29 cellular contexts compared by ENCODE assay signal in genomic region chr5:136924490-136924889, GRCh38.
A peak's percentile ranks its signal among the peaks of the same experiment; 100 is the strongest.
DNase-seq lines count a peak whose midpoint lies in the region; FAIRE-seq and TF ChIP-seq lines count a peak whose summit lies in the region.
"Had no signal": no experiment of that assay in that cellular context is flagged by ENCODE, and none has a peak within 500 bp of the region (broad histone marks: within the 10 kb centered on the region; RNA-seq: fewer than 3 reads in every experiment).

No MANE protein-coding gene starts in this region.

- no peak overlapping the region for H4K8ac ChIP-seq in H1 (ENCODE audit: extremely low read depth, insufficient read depth, low read length)

- TF ChIP-seq CTCF in H1 (IDR thresholded peaks at IDR 0.05; ENCODE audit: control extremely low read depth in 1 of 3, insufficient read depth in 1 of 3, low read depth in 1 of 3, low read length in 3 of 3) (no peak), neural progenitor cell (IDR thresholded peaks at IDR 0.05) (no peak)

- H4K91ac ChIP-seq in H1 (replicated peaks; ENCODE audit: insufficient read length, low read length) = no peak overlapping the region

- H3K4me2 ChIP-seq in H1 (ENCODE audit: insufficient read depth in 1 of 2, low read depth in 2 of 2, low read length in 2 of 2) = no peak overlapping the region; a peak in 1 of 4 replicates
- no peak overlapping the region for H3K4me2 ChIP-seq in neural progenitor cell
- H3K4me2 ChIP-seq: BLaER1 had no signal

- DNase-seq in H7 (peak; percentile 21), H1 (ENCODE audit: low read depth in 1 of 2, low spot score in 2 of 2) (no peak), iPS DF 19.7 (ENCODE audit: low read depth, low spot score) (peak; percentile 17), neural progenitor cell (ENCODE audit: low spot score) (peak; percentile 7), NCI-H345 (lab: John Stamatoyannopoulos, UW) (no peak), medulla oblongata (ENCODE audit: extremely low spot score) (no peak)
- no peak for DNase-seq in activated CD8-positive, alpha-beta memory T cell treated with anti-CD3 and anti-CD28 coated beads for 24 hours
- no peak for DNase-seq in activated CD4-positive, CD25-positive, alpha-beta regulatory T cell treated with anti-CD3 and anti-CD28 coated beads, Interleukin-2, amount 50 U/mL, for 72 hours
- DNase-seq: 8988T; ACHN; BE2C; C1 segment of cervical spinal cord; CD4-positive, alpha-beta memory T cell; CD4-positive, CD25-positive, alpha-beta regulatory T cell; CD8-positive, alpha-beta memory T cell; COR-L47; DMS 273 treated with DMSO at 0.1 percent for 48 hours; DMS153; DMS53; DMS79; DND-41; EL; GDM1 had no signal

- peaks cover 6% of the 10 kb centered on the region for H3K27me3 Mint-ChIP-seq in neural progenitor cell (ENCODE audit: insufficient read depth, low read depth)
- H3K27me3 Mint-ChIP-seq: CD4-positive, alpha-beta memory T cell; CD4-positive, CD25-positive, alpha-beta regulatory T cell; CD8-positive, alpha-beta memory T cell had no signal

- no peak overlapping the region for H2BK5ac ChIP-seq in H1 (ENCODE audit: low read depth, low read length)

- H3K4ac ChIP-seq in H1 (replicated peaks; ENCODE audit: insufficient read length, low read depth, low read length) = no peak overlapping the region

- H3K27ac Mint-ChIP-seq in neural progenitor cell = no peak overlapping the region
- H3K27ac Mint-ChIP-seq: CD14-positive monocyte; CD4-positive, alpha-beta memory T cell; CD4-positive, CD25-positive, alpha-beta regulatory T cell; CD8-positive, alpha-beta memory T cell had no signal

- no peak overlapping the region for H3K23ac ChIP-seq in H1 (ENCODE audit: insufficient read length)

- FAIRE-seq in H1 (lab: Jason Lieb, UNC) = no peak
- FAIRE-seq: A204.1, GM12878, GM12892, GM18507 had no signal

- no peak overlapping the region for H2BK120ac ChIP-seq in H1 (replicated peaks; ENCODE audit: low read depth, low read length)

- no peak overlapping the region for H2BK15ac ChIP-seq in H1 (ENCODE audit: low read length)

- no peaks in the 10 kb centered on the region for H3K79me1 ChIP-seq in H1 (ENCODE audit: low read depth, low read length)

- TF ChIP-seq RAD21 in H1 (IDR thresholded peaks at IDR 0.05 in 1 of 2, conservative IDR thresholded peaks at IDR 0.05 in 1 of 2; ENCODE audit: low read depth in 2 of 2, low read length in 2 of 2) = no peak

- H3K36me3 ChIP-seq in H7 (replicated peaks; ENCODE audit: control insufficient read depth, insufficient read depth, low read length) = no peaks in the 10 kb centered on the region
- H3K36me3 ChIP-seq in H1 (ENCODE audit: control insufficient read depth in 2 of 4, insufficient read depth in 4 of 4, low read length in 3 of 4) = no peaks in the 10 kb centered on the region
- no peaks in the 10 kb centered on the region for H3K36me3 ChIP-seq in neural progenitor cell
- H3K36me3 ChIP-seq: BE2C, BLaER1 had no signal

- H3K9me3 Mint-ChIP-seq in neural progenitor cell = no peaks in the 10 kb centered on the region

- no peak overlapping the region for H3K14ac ChIP-seq in H1 (ENCODE audit: insufficient read length)

- H3K9me3 ChIP-seq in H1 (ENCODE audit: insufficient read depth in 2 of 2, low read depth in 1 of 2, low read length in 1 of 2) (no peaks in the 10 kb centered on the region), neural progenitor cell (ENCODE audit: low read depth) (no peaks in the 10 kb centered on the region)
- H3K9me3 ChIP-seq: BE2C, BLaER1 had no signal

- H3K36me3 Mint-ChIP-seq in neural progenitor cell = no peaks in the 10 kb centered on the region
- H3K36me3 Mint-ChIP-seq: CD14-positive monocyte; CD4-positive, alpha-beta memory T cell; CD4-positive, CD25-positive, alpha-beta regulatory T cell had no signal

- H3K18ac ChIP-seq in H1 (ENCODE audit: extremely low read depth, low read length) = no peak overlapping the region

- no peaks in the 10 kb centered on the region for H3F3A ChIP-seq in neural progenitor cell (ENCODE audit: low read depth)

- H3K4me1 ChIP-seq in H1 (replicated peaks in 1 of 4; ENCODE audit: control insufficient read depth in 3 of 4, insufficient read depth in 4 of 4, low read length in 3 of 4) = peaks cover 0 to 5% (median 2%) of the 10 kb centered on the region in 4 experiments; a peak in 1 of 7 replicates
- H3K4me1 ChIP-seq in neural progenitor cell = no peaks in the 10 kb centered on the region
- H3K4me1 ChIP-seq: BE2C, BLaER1 had no signal

- no peaks in the 10 kb centered on the region for H3K23me2 ChIP-seq in H1 (ENCODE audit: low read depth, low read length)

- H2AFZ ChIP-seq in H1 (ENCODE audit: low read length) (0 out of 2 replicates have a peak overlapping the region, but pooled peaks have one; percentile 62), neural progenitor cell (replicated peaks) (no peak overlapping the region)

- H3K27me3 ChIP-seq in H7 (ENCODE audit: control insufficient read depth, insufficient read depth, low read length) (no peaks in the 10 kb centered on the region), H1 (replicated peaks in 1 of 4; ENCODE audit: control insufficient read depth in 3 of 4, extremely low read depth in 1 of 4, insufficient read depth in 3 of 4, low read length in 3 of 4) (peaks cover 0 to 1% (median 0%) of the 10 kb centered on the region in 4 experiments; a peak in 1 of 7 replicates), neural progenitor cell (no peaks in the 10 kb centered on the region)
- H3K27me3 ChIP-seq: BE2C, BLaER1 had no signal

- no peaks in the 10 kb centered on the region for H4K20me1 ChIP-seq in H1 (replicated peaks in 1 of 2; ENCODE audit: control insufficient read depth in 1 of 2, insufficient read depth in 2 of 2, low read length in 2 of 2)
- no peaks in the 10 kb centered on the region for H4K20me1 ChIP-seq in neural progenitor cell (ENCODE audit: low read depth)
- H4K20me1 ChIP-seq: BLaER1 had no signal

- no peak for TF ChIP-seq EP300 in H1 (IDR thresholded peaks at IDR 0.05; ENCODE audit: borderline replicate concordance in 1 of 2, low read depth in 2 of 2, low read length in 2 of 2)

- WGBS in H1 (ENCODE audit: extremely low coverage in 1 of 2, insufficient coverage in 1 of 2, insufficient read length in 1 of 2, insufficient replicate concordance in 2 of 2, low coverage in 1 of 2, low lambda C conversion rate in 2 of 2, missing lambda C conversion rate in 1 of 2), 2 experiments = 43% methylated on average over 1 of the region's 1 CpG; no CpG with 5 or more reads in 1 of the 2 experiments

- POLR2A ChIA-PET in H1 (lab: Charles Lee; ENCODE audit: partially characterized antibody) = no interaction called here

- H2BK20ac ChIP-seq in H1 (ENCODE audit: low read length) = no peak overlapping the region

- H3K56ac ChIP-seq in H1 (replicated peaks; ENCODE audit: insufficient read length, low read depth, low read length) = no peak overlapping the region

- no peak overlapping the region for H2AK5ac ChIP-seq in H1 (ENCODE audit: low read depth, low read length)

- no peak overlapping the region for H2BK12ac ChIP-seq in H1 (ENCODE audit: low read depth, low read length)

- CTCF ChIA-PET in H1 (lab: Charles Lee; ENCODE audit: partially characterized antibody) = no interaction called here

- no peak overlapping the region for H3K4me3 Mint-ChIP-seq in neural progenitor cell
- H3K4me3 Mint-ChIP-seq: CD14-positive monocyte; CD4-positive, alpha-beta memory T cell; CD4-positive, CD25-positive, alpha-beta regulatory T cell; CD8-positive, alpha-beta memory T cell had no signal

- no peak for TF ChIP-seq POLR2A in H1 (IDR thresholded peaks at IDR 0.05; ENCODE audit: control extremely low read depth in 1 of 2, low read depth in 2 of 2, low read length in 2 of 2)

- H3K27ac ChIP-seq in H1 (ENCODE audit: low read depth, low read length) = no peak overlapping the region
- H3K27ac ChIP-seq in neural progenitor cell = no peak overlapping the region
- H3K27ac ChIP-seq: BLaER1 had no signal

- H3K4me3 ChIP-seq in H7 (ENCODE audit: insufficient read depth, low read depth, low read length) = no peak overlapping the region
- H3K4me3 ChIP-seq in H1 (ENCODE audit: extremely low read depth in 1 of 4, insufficient read depth in 2 of 4, low read depth in 3 of 4, low read length in 4 of 4) = no peak overlapping the region
- H3K4me3 ChIP-seq in neural progenitor cell = no peak overlapping the region
- H3K4me3 ChIP-seq: BLaER1, GM12878 had no signal

- H3K9ac ChIP-seq in H1 (replicated peaks in 1 of 4; ENCODE audit: extremely low read depth in 1 of 4, low read depth in 3 of 4, low read length in 3 of 4) = no peak overlapping the region
- H3K9ac ChIP-seq in neural progenitor cell = no peak overlapping the region
- H3K9ac ChIP-seq: BLaER1 had no signal

- no peaks in the 10 kb centered on the region for H3K79me2 ChIP-seq in H1 (ENCODE audit: control insufficient read depth in 1 of 2, insufficient read depth in 2 of 2, low read length in 2 of 2)
- H3K79me2 ChIP-seq in neural progenitor cell (ENCODE audit: low read depth) = no peaks in the 10 kb centered on the region

- no peak overlapping the region for H4K5ac ChIP-seq in H1 (ENCODE audit: insufficient read length, low read depth, low read length)

- H3K4me1 Mint-ChIP-seq in neural progenitor cell = no peaks in the 10 kb centered on the region
- H3K4me1 Mint-ChIP-seq: CD14-positive monocyte; CD4-positive, alpha-beta memory T cell; CD4-positive, CD25-positive, alpha-beta regulatory T cell; CD8-positive, alpha-beta memory T cell had no signal

TF ChIP-seq in H1, 55 proteins besides CTCF, POLR2A, EP300 and RAD21 (continues in another document):
- TF ChIP-seq BCL11A (IDR thresholded peaks at IDR 0.05; ENCODE audit: low read depth in 2 of 2, low read length in 2 of 2) = no peak
- no peak for TF ChIP-seq YY1 (IDR thresholded peaks at IDR 0.05; ENCODE audit: low read depth, low read length)
- TF ChIP-seq CEBPB (IDR thresholded peaks at IDR 0.05; ENCODE audit: low read depth, low read length) = no peak
- no peak for TF ChIP-seq CHD1 (IDR thresholded peaks at IDR 0.05; ENCODE audit: low read depth, low read length)
- TF ChIP-seq GTF2F1 (IDR thresholded peaks at IDR 0.05; ENCODE audit: borderline replicate concordance, low read depth, low read length) = no peak
- TF ChIP-seq POU5F1 (IDR thresholded peaks at IDR 0.05; ENCODE audit: low read depth, low read length) = no peak
- TF ChIP-seq EZH2 (IDR thresholded peaks at IDR 0.05; ENCODE audit: low read depth, low read length, severe bottlenecking) = no peak
- TF ChIP-seq PHF8 (conservative IDR thresholded peaks at IDR 0.05; ENCODE audit: low read depth, low read length) = no peak
- no peak for TF ChIP-seq EGR1 (IDR thresholded peaks at IDR 0.05; ENCODE audit: borderline replicate concordance, low read depth, low read length)
- TF ChIP-seq CBX8 (IDR thresholded peaks at IDR 0.05; ENCODE audit: borderline replicate concordance, low read depth, low read length) = no peak
- TF ChIP-seq RBBP5 (IDR thresholded peaks at IDR 0.05; ENCODE audit: borderline replicate concordance, low read depth, low read length) = no peak
- TF ChIP-seq SP1 (IDR thresholded peaks at IDR 0.05; ENCODE audit: low read depth, low read length) = no peak
- TF ChIP-seq FOSL1 (IDR thresholded peaks at IDR 0.05; ENCODE audit: insufficient read depth, low read depth, low read length) = no peak

Comparison
In these comparisons a context has a peak if more than half of its experiments do, and no peak if none do; other contexts are left out.
1. DNase-seq: peak in H7 (single experiment), iPS DF 19.7 (single experiment) and neural progenitor cell (single experiment); none in H1 (0 of 2), activated CD8-positive, alpha-beta memory T cell treated with anti-CD3 and anti-CD28 coated beads for 24 hours (single experiment), NCI-H345 (single experiment), activated CD4-positive, CD25-positive, alpha-beta regulatory T cell treated with anti-CD3 and anti-CD28 coated beads, Interleukin-2, amount 50 U/mL, for 72 hours (single experiment) and medulla oblongata (single experiment).